In genomic region chr7:157318015-157318706, GRCh38 we compare ENCODE assay signal across 8 cellular contexts. TPM values are rescaled to one million over a fixed set of nuclear protein-coding genes. Genes with fewer than 3 reads are reported as not detected.
A peak's percentile ranks its signal among the peaks of the same experiment; 100 is the strongest.
DNase-seq lines count a peak whose midpoint lies in the region; ATAC-seq lines count a peak whose summit lies in the region.

No MANE protein-coding gene starts in this region.

- peak; percentile 61 for DNase-seq in activated naive CD4-positive, alpha-beta T cell treated with anti-CD3 and anti-CD28 coated beads for 36 hours
- DNase-seq in activated naive CD4-positive, alpha-beta T cell treated with Interleukin-2 at 50 U/mL for 16 hours = no peak
- DNase-seq in activated CD4-positive, alpha-beta T cell treated with anti-CD3 and anti-CD28 coated beads, Interleukin-2, amount 50 U/mL, for 48 hours = peak; percentile 29 to 47
- DNase-seq in NCI-H1105 (lab: John Stamatoyannopoulos, UW) (no peak), NCI-H69 (lab: John Stamatoyannopoulos, UW) (no peak)

- CTCF ChIA-PET in activated naive CD4-positive, alpha-beta T cell treated with anti-CD3 and anti-CD28 coated beads for 36 hours (lab: Charles Lee) = no interaction called here

- ATAC-seq in HG03135 (IDR thresholded peaks at IDR 0.05; ENCODE audit: unreplicated experiment) = peak; percentile 77
- ATAC-seq in GM19467 (IDR thresholded peaks at IDR 0.05; ENCODE audit: unreplicated experiment) = no peak

- intact Hi-C loops in activated naive CD4-positive, alpha-beta T cell treated with anti-CD3 and anti-CD28 coated beads for 36 hours (cut with micrococcal nuclease) = loop anchor here (2.0 kb wide), 1 partner anchor 19 kb away; the partner anchor contains the start of gene DNAJB6

- H3K36me3 ChIP-seq in mesodermal cell (ENCODE audit: control insufficient read depth, insufficient read depth, low read length) = no peaks in the 10 kb centered on the region

- peaks cover 7% of the 10 kb centered on the region for H3K4me1 ChIP-seq in mesodermal cell (ENCODE audit: control insufficient read depth, insufficient read depth, low read length, poor library complexity, severe bottlenecking)

- 53 to 76% methylated on average over 8 to 14 of the region's 14 CpGs for WGBS in mesodermal cell (ENCODE audit: insufficient coverage in 2 of 2), 2 experiments

- peaks cover 13% of the 10 kb centered on the region for H3K4me1 Mint-ChIP-seq in activated naive CD4-positive, alpha-beta T cell treated with anti-CD3 and anti-CD28 coated beads for 36 hours (ENCODE audit: low read depth)

- H3K4me3 Mint-ChIP-seq in activated naive CD4-positive, alpha-beta T cell treated with anti-CD3 and anti-CD28 coated beads for 36 hours = no peak overlapping the region

- H3K36me3 Mint-ChIP-seq in activated naive CD4-positive, alpha-beta T cell treated with anti-CD3 and anti-CD28 coated beads for 36 hours (ENCODE audit: low read depth) = no peaks in the 10 kb centered on the region

- H3K27me3 Mint-ChIP-seq in activated naive CD4-positive, alpha-beta T cell treated with anti-CD3 and anti-CD28 coated beads for 36 hours (ENCODE audit: low read depth) = no peaks in the 10 kb centered on the region

- no peak overlapping the region for H3K4me3 ChIP-seq in mesodermal cell (ENCODE audit: extremely low read depth, insufficient read depth, low read length, poor library complexity, severe bottlenecking)

- no peaks in the 10 kb centered on the region for H3K9me3 ChIP-seq in mesodermal cell (ENCODE audit: control insufficient read depth, low read length)

- H3K9me3 Mint-ChIP-seq in activated naive CD4-positive, alpha-beta T cell treated with anti-CD3 and anti-CD28 coated beads for 36 hours = no peaks in the 10 kb centered on the region

- peak overlapping the region; percentile 36 for H3K27ac Mint-ChIP-seq in activated naive CD4-positive, alpha-beta T cell treated with anti-CD3 and anti-CD28 coated beads for 36 hours

- peak overlapping the region; percentile 8 for H3K27ac ChIP-seq in mesodermal cell (ENCODE audit: low read depth, low read length, severe bottlenecking)

RNA-seq across cellular contexts. Expression of gene DNAJB6, which starts 18.6 kb away (rescaled TPM):
- total RNA-seq in activated naive CD4-positive, alpha-beta T cell treated with anti-CD3 and anti-CD28 coated beads for 36 hours = 10 to 100 TPM; 69.0 to 72.1 TPM
- polyA plus RNA-seq in mesodermal cell (2013, experiment 1 of 2) = 126 TPM
- 132 TPM for polyA plus RNA-seq in mesodermal cell (2013, experiment 2 of 2)

Comparison
In these comparisons a context has a peak if more than half of its experiments do, and no peak if none do; other contexts are left out.
1. DNase-seq: peak in activated naive CD4-positive, alpha-beta T cell treated with anti-CD3 and anti-CD28 coated beads for 36 hours (single experiment) and activated CD4-positive, alpha-beta T cell treated with anti-CD3 and anti-CD28 coated beads, Interleukin-2, amount 50 U/mL, for 48 hours (2 of 2); none in activated naive CD4-positive, alpha-beta T cell treated with Interleukin-2 at 50 U/mL for 16 hours (single experiment), NCI-H1105 (single experiment) and NCI-H69 (single experiment).